In genomic region chr3:97830627-97831026, GRCh38 we compare ENCODE assay signal across 34 cellular contexts.
"Had no signal": no experiment of that assay in that cellular context is flagged by ENCODE, and none has a peak within 500 bp of the region (broad histone marks: within the 10 kb centered on the region; RNA-seq: fewer than 3 reads in every experiment).

No MANE protein-coding gene starts in this region.

- H3K9me3 ChIP-seq: adrenal gland, body of pancreas, colonic mucosa, esophagus squamous epithelium had no signal

- H3K4me3 ChIP-seq: adrenal gland, body of pancreas, colonic mucosa, esophagus squamous epithelium, heart left ventricle had no signal

- H3K36me3 Mint-ChIP-seq: activated naive CD8-positive, alpha-beta T cell had no signal

- H3K27ac ChIP-seq: adrenal gland, body of pancreas, colonic mucosa, epithelial cell of prostate, esophagus squamous epithelium, WERI-Rb-1 had no signal

- H3K27me3 ChIP-seq: adrenal gland, body of pancreas, colonic mucosa, esophagus squamous epithelium, heart left ventricle had no signal

- H3K27ac Mint-ChIP-seq: activated B cell treated with CpG ODN at 0.5 μM for 24 hours; activated CD8-positive, alpha-beta T cell treated with anti-CD3 and anti-CD28 coated beads for 36 hours; activated naive CD8-positive, alpha-beta T cell; activated T-helper 17 cell treated with anti-CD3 and anti-CD28 coated beads, Interleukin-2, amount 50 U/mL, for 72 hours; T-helper 17 cell; T-helper 2 cell treated with Interferon-gamma antibody and Interleukin-4, amounts not matched to agents 5 μg/mL and 100 μg/mL, for 36 hours had no signal

- H3K9me3 Mint-ChIP-seq: activated T-cell treated with anti-CD3 and anti-CD28 coated beads, Interleukin-2, amount 50 U/mL, for 4 hours; activated T-helper 17 cell treated with anti-CD3 and anti-CD28 coated beads, Interleukin-2, amount 50 U/mL, for 72 hours; T-helper 2 cell treated with Interferon-gamma antibody and Interleukin-4, amounts not matched to agents 5 μg/mL and 100 μg/mL, for 36 hours had no signal

- H3K4me3 Mint-ChIP-seq: activated B cell treated with CpG ODN at 0.5 μM for 24 hours; activated CD8-positive, alpha-beta T cell treated with anti-CD3 and anti-CD28 coated beads for 36 hours; activated naive CD8-positive, alpha-beta T cell; activated T-cell treated with anti-CD3 and anti-CD28 coated beads, Interleukin-2, amount 50 U/mL, for 4 hours; activated T-helper 17 cell treated with anti-CD3 and anti-CD28 coated beads, Interleukin-2, amount 50 U/mL, for 72 hours; T-helper 17 cell; T-helper 2 cell treated with Interferon-gamma antibody and Interleukin-4, amounts not matched to agents 5 μg/mL and 100 μg/mL, for 36 hours had no signal

- H3K4me1 ChIP-seq: adrenal gland, colonic mucosa had no signal

- H3K36me3 ChIP-seq: adrenal gland, colonic mucosa, esophagus squamous epithelium, heart left ventricle, WERI-Rb-1 had no signal

- ATAC-seq: activated CD4-positive, CD25-positive, alpha-beta regulatory T cell treated with anti-CD3 and anti-CD28 coated beads, Interleukin-2, amount 50 U/mL, for 24 hours; activated CD8-positive, alpha-beta T cell treated with anti-CD3 and anti-CD28 coated beads for 36 hours; activated T-cell treated with anti-CD3 and anti-CD28 coated beads, Interleukin-2, amount 50 U/mL, for 4 hours; activated T-helper 17 cell treated with anti-CD3 and anti-CD28 coated beads, Interleukin-2, amount 50 U/mL, for 72 hours; body of pancreas; heart left ventricle; T-helper 17 cell had no signal

- FAIRE-seq: endometrium, endothelial cell of umbilical vein, frontal cortex had no signal

- H3K27me3 Mint-ChIP-seq: activated CD8-positive, alpha-beta T cell treated with anti-CD3 and anti-CD28 coated beads for 36 hours; activated naive CD8-positive, alpha-beta T cell; activated T-helper 17 cell treated with anti-CD3 and anti-CD28 coated beads, Interleukin-2, amount 50 U/mL, for 72 hours; T-helper 17 cell had no signal

- H3K4me1 Mint-ChIP-seq: activated B cell treated with CpG ODN at 0.5 μM for 24 hours had no signal

- DNase-seq: activated B cell treated with CpG ODN at 0.5 μM for 24 hours; activated CD4-positive, alpha-beta T cell treated with anti-CD3 and anti-CD28 coated beads for 48 hours; activated CD4-positive, alpha-beta T cell treated with anti-CD3 and anti-CD28 coated beads, Interleukin-2, amount 50 U/mL, for 1 hour; activated CD4-positive, alpha-beta T cell treated with anti-CD3 and anti-CD28 coated beads, Interleukin-2, amount 50 U/mL, for 48 hours; activated CD8-positive, alpha-beta memory T cell treated with anti-CD3 and anti-CD28 coated beads for 24 hours; activated CD8-positive, alpha-beta T cell treated with anti-CD3 and anti-CD28 coated beads for 36 hours; activated effector memory CD4-positive, alpha-beta T cell treated with Interleukin-2 at 50 U/mL for 16 hours; activated gamma-delta T cell treated with Interleukin-2 at 50 U/mL for 16 hours; activated naive CD4-positive, alpha-beta T cell treated with anti-CD3 and anti-CD28 coated beads, Interleukin-2, amount 50 U/mL, for 16 hours; activated naive CD4-positive, alpha-beta T cell treated with Interleukin-2 at 50 U/mL for 16 hours; activated T-cell treated with anti-CD3 and anti-CD28 coated beads, Interleukin-2, amount 50 U/mL, for 4 hours; adrenal gland; amygdala; aorta; body of pancreas; central memory CD4-positive, alpha-beta T cell; cerebellar nuclear complex; colonic mucosa; effector CD8-positive, alpha-beta T cell; esophagus squamous epithelium; foreskin fibroblast; heart left ventricle; T-helper 1 cell; T-helper 17 cell; T1000; WERI-Rb-1 had no signal
